ENCODE assay signal across 1 cellular context in the genomic region with DNA sequence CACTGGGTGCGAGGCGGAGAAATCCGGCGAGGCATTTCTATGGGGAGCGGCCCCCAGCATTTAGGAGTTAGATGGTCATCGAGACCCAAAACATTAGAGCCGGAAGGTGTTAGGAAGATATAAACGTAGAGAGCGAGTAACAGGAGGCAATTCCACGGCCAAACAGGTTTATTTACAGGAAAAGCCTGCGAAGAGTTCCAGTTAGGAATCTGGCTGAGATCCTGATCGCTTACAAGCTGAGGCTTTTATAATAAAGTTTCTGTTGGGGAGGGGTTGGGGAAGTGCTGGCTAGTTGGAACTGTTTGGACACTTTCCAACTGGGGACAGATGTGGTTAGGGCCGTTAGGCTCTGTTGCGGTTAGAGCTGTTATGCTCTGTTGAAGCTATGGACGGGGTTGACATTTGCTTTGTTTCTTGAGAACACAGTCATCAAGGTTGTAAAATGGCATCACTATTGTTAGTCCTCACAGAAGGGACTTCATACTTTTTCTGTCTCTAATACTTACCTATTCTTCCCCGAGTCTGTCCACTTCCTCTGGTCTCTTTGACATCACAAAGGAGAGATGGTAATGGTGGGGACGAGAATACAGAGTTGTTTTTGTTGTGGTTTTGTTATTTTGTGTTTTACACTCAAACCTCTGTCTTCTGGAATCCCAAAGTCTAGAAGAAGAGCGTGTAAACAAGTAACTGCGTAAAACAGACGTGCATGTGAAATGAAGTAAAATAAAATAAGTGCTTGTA.
A peak's percentile ranks its signal among the peaks of the same experiment; 100 is the strongest.
TF ChIP-seq lines count a peak whose summit lies in the region.

No MANE protein-coding gene starts in this region.

TF ChIP-seq in GM12878, 131 proteins besides CTCF, POLR2A, EP300 and RAD21 (continues in another document):
- TF ChIP-seq SMAD1 (IDR thresholded peaks at IDR 0.05; ENCODE audit: low read depth, partially characterized antibody) (peak; percentile 54), CBFB (IDR thresholded peaks at IDR 0.05; ENCODE audit: low read depth) (peak; percentile 82), SMARCA5 (IDR thresholded peaks at IDR 0.05) (no peak), GATAD2B (conservative IDR thresholded peaks at IDR 0.05; ENCODE audit: low read depth) (0 out of 2 replicates have a peak, but pooled peaks have one; percentile 12), NR2C2 (IDR thresholded peaks at IDR 0.05; ENCODE audit: borderline replicate concordance, control insufficient read depth, insufficient read length, low read depth) (no peak), CHD2 (IDR thresholded peaks at IDR 0.05; ENCODE audit: borderline replicate concordance, low read depth, low read length) (no peak), RELA (IDR thresholded peaks at IDR 0.05; ENCODE audit: borderline replicate concordance, partially characterized antibody) (no peak), EED (IDR thresholded peaks at IDR 0.05; ENCODE audit: low read depth) (peak; percentile 47), KLF5 (IDR thresholded peaks at IDR 0.05; ENCODE audit: partially characterized antibody) (no peak), SP1 (IDR thresholded peaks at IDR 0.05; ENCODE audit: low read depth, low read length) (peak; percentile 29), MEF2A (IDR thresholded peaks at IDR 0.05; ENCODE audit: insufficient read depth, low read depth, low read length) (peak; percentile 19; the same call in 1 of the 2 replicates), BMI1 (IDR thresholded peaks at IDR 0.05; ENCODE audit: borderline replicate concordance) (no peak), JUNB (IDR thresholded peaks at IDR 0.05) (peak; percentile 4; the same call in 1 of the 2 replicates), MEF2B (IDR thresholded peaks at IDR 0.05; ENCODE audit: partially characterized antibody, poor library complexity, severe bottlenecking) (peak; percentile 10), ZNF207 (IDR thresholded peaks at IDR 0.05; ENCODE audit: borderline replicate concordance) (no peak), PML (IDR thresholded peaks at IDR 0.05; ENCODE audit: low read length) (0 out of 2 replicates have a peak, but pooled peaks have one; percentile 22), ASH2L (IDR thresholded peaks at IDR 0.05; ENCODE audit: borderline replicate concordance, low read depth) (no peak), PAX5 (IDR thresholded peaks at IDR 0.05; ENCODE audit: borderline replicate concordance, low read depth, low read length) (peak; percentile 90), SPI1 (IDR thresholded peaks at IDR 0.05; ENCODE audit: borderline replicate concordance, insufficient read depth, low read depth, low read length) (peak; percentile 7; the same call in 1 of the 2 replicates), MYB (IDR thresholded peaks at IDR 0.05; ENCODE audit: borderline replicate concordance, low read depth, low read length) (no peak), MTA2 (IDR thresholded peaks at IDR 0.05; ENCODE audit: low read depth) (0 out of 2 replicates have a peak, but pooled peaks have one; percentile 8), SREBF1 (IDR thresholded peaks at IDR 0.05; ENCODE audit: low read length) (no peak), BACH1 (IDR thresholded peaks at IDR 0.05; ENCODE audit: borderline replicate concordance) (peak; percentile 45; the same call in 1 of the 2 replicates), TCF12 (IDR thresholded peaks at IDR 0.05; ENCODE audit: low read depth, low read length) (no peak), FOS (IDR thresholded peaks at IDR 0.05; ENCODE audit: borderline replicate concordance, extremely low read depth, insufficient read length) (no peak), BHLHE40 (IDR thresholded peaks at IDR 0.05; ENCODE audit: borderline replicate concordance in 1 of 2, low read depth in 2 of 2, low read length in 1 of 2) (0 out of 4 replicates have a peak, but pooled peaks of 1 of the 2 experiments have one; percentile 17), CHD4 (IDR thresholded peaks at IDR 0.05) (no peak), ZNF274 (IDR thresholded peaks at IDR 0.05; ENCODE audit: insufficient read depth, insufficient read length) (no peak), RCOR1 (conservative IDR thresholded peaks at IDR 0.05; ENCODE audit: low read depth, low read length) (no peak), LARP7 (IDR thresholded peaks at IDR 0.05) (no peak), CREM (IDR thresholded peaks at IDR 0.05; ENCODE audit: low read depth) (peak; percentile 27), EGR1 (IDR thresholded peaks at IDR 0.05; ENCODE audit: borderline replicate concordance in 1 of 2, low read depth in 2 of 2, low read length in 2 of 2) (0 out of 3 replicates have a peak, but pooled peaks of 1 of the 2 experiments have one; percentile 4)
- TF ChIP-seq, protein P1, sequence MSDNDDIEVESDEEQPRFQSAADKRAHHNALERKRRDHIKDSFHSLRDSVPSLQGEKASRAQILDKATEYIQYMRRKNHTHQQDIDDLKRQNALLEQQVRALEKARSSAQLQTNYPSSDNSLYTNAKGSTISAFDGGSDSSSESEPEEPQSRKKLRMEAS (IDR thresholded peaks at IDR 0.05; ENCODE audit: low read depth, low read length): peak; percentile 7; the same call in 1 of the 2 replicates
- TF ChIP-seq, protein P2, sequence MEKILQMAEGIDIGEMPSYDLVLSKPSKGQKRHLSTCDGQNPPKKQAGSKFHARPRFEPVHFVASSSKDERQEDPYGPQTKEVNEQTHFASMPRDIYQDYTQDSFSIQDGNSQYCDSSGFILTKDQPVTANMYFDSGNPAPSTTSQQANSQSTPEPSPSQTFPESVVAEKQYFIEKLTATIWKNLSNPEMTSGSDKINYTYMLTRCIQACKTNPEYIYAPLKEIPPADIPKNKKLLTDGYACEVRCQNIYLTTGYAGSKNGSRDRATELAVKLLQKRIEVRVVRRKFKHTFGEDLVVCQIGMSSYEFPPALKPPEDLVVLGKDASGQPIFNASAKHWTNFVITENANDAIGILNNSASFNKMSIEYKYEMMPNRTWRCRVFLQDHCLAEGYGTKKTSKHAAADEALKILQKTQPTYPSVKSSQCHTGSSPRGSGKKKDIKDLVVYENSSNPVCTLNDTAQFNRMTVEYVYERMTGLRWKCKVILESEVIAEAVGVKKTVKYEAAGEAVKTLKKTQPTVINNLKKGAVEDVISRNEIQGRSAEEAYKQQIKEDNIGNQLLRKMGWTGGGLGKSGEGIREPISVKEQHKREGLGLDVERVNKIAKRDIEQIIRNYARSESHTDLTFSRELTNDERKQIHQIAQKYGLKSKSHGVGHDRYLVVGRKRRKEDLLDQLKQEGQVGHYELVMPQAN (conservative IDR thresholded peaks at IDR 0.05): peak; percentile 32; the same call in 1 of the 2 replicates
- TF ChIP-seq, protein P3, sequence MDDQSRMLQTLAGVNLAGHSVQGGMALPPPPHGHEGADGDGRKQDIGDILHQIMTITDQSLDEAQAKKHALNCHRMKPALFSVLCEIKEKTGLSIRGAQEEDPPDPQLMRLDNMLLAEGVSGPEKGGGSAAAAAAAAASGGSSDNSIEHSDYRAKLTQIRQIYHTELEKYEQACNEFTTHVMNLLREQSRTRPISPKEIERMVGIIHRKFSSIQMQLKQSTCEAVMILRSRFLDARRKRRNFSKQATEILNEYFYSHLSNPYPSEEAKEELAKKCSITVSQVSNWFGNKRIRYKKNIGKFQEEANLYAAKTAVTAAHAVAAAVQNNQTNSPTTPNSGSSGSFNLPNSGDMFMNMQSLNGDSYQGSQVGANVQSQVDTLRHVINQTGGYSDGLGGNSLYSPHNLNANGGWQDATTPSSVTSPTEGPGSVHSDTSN (IDR thresholded peaks at IDR 0.05; ENCODE audit: insufficient replicate concordance, low read depth, low read length): no peak
- TF ChIP-seq, protein P4, sequence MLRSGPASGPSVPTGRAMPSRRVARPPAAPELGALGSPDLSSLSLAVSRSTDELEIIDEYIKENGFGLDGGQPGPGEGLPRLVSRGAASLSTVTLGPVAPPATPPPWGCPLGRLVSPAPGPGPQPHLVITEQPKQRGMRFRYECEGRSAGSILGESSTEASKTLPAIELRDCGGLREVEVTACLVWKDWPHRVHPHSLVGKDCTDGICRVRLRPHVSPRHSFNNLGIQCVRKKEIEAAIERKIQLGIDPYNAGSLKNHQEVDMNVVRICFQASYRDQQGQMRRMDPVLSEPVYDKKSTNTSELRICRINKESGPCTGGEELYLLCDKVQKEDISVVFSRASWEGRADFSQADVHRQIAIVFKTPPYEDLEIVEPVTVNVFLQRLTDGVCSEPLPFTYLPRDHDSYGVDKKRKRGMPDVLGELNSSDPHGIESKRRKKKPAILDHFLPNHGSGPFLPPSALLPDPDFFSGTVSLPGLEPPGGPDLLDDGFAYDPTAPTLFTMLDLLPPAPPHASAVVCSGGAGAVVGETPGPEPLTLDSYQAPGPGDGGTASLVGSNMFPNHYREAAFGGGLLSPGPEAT (IDR thresholded peaks at IDR 0.05; ENCODE audit: low read depth): peak; percentile 46; the same call in 1 of the 2 replicates
- TF ChIP-seq, protein P5, sequence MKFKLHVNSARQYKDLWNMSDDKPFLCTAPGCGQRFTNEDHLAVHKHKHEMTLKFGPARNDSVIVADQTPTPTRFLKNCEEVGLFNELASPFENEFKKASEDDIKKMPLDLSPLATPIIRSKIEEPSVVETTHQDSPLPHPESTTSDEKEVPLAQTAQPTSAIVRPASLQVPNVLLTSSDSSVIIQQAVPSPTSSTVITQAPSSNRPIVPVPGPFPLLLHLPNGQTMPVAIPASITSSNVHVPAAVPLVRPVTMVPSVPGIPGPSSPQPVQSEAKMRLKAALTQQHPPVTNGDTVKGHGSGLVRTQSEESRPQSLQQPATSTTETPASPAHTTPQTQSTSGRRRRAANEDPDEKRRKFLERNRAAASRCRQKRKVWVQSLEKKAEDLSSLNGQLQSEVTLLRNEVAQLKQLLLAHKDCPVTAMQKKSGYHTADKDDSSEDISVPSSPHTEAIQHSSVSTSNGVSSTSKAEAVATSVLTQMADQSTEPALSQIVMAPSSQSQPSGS (IDR thresholded peaks at IDR 0.05; ENCODE audit: low read length): no peak
- TF ChIP-seq, protein P6, sequence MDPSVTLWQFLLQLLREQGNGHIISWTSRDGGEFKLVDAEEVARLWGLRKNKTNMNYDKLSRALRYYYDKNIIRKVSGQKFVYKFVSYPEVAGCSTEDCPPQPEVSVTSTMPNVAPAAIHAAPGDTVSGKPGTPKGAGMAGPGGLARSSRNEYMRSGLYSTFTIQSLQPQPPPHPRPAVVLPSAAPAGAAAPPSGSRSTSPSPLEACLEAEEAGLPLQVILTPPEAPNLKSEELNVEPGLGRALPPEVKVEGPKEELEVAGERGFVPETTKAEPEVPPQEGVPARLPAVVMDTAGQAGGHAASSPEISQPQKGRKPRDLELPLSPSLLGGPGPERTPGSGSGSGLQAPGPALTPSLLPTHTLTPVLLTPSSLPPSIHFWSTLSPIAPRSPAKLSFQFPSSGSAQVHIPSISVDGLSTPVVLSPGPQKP (IDR thresholded peaks at IDR 0.05; ENCODE audit: low read depth, low read length): no peak
- TF ChIP-seq, protein P7, sequence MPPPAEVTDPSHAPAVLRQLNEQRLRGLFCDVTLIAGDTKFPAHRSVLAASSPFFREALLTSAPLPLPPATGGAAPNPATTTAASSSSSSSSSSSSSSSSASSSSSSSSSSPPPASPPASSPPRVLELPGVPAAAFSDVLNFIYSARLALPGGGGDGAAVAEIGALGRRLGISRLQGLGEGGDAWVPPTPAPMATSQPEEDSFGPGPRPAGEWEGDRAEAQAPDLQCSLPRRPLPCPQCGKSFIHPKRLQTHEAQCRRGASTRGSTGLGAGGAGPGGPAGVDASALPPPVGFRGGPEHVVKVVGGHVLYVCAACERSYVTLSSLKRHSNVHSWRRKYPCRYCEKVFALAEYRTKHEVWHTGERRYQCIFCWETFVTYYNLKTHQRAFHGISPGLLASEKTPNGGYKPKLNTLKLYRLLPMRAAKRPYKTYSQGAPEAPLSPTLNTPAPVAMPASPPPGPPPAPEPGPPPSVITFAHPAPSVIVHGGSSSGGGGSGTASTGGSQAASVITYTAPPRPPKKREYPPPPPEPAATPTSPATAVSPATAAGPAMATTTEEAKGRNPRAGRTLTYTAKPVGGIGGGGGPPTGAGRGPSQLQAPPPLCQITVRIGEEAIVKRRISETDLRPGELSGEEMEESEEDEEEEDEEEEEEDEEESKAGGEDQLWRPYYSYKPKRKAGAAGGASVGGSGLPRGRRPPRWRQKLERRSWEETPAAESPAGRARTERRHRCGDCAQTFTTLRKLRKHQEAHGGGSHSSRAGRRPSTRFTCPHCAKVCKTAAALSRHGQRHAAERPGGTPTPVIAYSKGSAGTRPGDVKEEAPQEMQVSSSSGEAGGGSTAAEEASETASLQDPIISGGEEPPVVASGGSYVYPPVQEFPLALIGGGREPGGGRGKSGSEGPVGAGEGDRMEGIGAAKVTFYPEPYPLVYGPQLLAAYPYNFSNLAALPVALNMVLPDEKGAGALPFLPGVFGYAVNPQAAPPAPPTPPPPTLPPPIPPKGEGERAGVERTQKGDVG (CRISPR knock-in tag; IDR thresholded peaks at IDR 0.05): no peak
- TF ChIP-seq, protein P8, sequence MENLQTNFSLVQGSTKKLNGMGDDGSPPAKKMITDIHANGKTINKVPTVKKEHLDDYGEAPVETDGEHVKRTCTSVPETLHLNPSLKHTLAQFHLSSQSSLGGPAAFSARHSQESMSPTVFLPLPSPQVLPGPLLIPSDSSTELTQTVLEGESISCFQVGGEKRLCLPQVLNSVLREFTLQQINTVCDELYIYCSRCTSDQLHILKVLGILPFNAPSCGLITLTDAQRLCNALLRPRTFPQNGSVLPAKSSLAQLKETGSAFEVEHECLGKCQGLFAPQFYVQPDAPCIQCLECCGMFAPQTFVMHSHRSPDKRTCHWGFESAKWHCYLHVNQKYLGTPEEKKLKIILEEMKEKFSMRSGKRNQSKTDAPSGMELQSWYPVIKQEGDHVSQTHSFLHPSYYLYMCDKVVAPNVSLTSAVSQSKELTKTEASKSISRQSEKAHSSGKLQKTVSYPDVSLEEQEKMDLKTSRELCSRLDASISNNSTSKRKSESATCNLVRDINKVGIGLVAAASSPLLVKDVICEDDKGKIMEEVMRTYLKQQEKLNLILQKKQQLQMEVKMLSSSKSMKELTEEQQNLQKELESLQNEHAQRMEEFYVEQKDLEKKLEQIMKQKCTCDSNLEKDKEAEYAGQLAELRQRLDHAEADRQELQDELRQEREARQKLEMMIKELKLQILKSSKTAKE (IDR thresholded peaks at IDR 0.05; ENCODE audit: low read depth, poor library complexity, severe bottlenecking): peak; percentile 22
- TF ChIP-seq, protein P9, sequence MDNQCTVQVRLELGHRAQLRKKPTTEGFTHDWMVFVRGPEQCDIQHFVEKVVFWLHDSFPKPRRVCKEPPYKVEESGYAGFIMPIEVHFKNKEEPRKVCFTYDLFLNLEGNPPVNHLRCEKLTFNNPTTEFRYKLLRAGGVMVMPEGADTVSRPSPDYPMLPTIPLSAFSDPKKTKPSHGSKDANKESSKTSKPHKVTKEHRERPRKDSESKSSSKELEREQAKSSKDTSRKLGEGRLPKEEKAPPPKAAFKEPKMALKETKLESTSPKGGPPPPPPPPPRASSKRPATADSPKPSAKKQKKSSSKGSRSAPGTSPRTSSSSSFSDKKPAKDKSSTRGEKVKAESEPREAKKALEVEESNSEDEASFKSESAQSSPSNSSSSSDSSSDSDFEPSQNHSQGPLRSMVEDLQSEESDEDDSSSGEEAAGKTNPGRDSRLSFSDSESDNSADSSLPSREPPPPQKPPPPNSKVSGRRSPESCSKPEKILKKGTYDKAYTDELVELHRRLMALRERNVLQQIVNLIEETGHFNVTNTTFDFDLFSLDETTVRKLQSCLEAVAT (IDR thresholded peaks at IDR 0.05): peak; percentile 69; the same call in 1 of the 2 replicates
- TF ChIP-seq, protein P10, sequence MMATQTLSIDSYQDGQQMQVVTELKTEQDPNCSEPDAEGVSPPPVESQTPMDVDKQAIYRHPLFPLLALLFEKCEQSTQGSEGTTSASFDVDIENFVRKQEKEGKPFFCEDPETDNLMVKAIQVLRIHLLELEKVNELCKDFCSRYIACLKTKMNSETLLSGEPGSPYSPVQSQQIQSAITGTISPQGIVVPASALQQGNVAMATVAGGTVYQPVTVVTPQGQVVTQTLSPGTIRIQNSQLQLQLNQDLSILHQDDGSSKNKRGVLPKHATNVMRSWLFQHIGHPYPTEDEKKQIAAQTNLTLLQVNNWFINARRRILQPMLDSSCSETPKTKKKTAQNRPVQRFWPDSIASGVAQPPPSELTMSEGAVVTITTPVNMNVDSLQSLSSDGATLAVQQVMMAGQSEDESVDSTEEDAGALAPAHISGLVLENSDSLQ (IDR thresholded peaks at IDR 0.05): 0 out of 2 replicates have a peak, but pooled peaks have one; percentile 15
